In genomic region chr6:170374571-170375444, GRCh38 we compare ENCODE assay signal across 17 cellular contexts.
A peak's percentile ranks its signal among the peaks of the same experiment; 100 is the strongest.
DNase-seq lines count a peak whose midpoint lies in the region; ATAC-seq and TF ChIP-seq lines count a peak whose summit lies in the region.
"Had no signal": no experiment of that assay in that cellular context is flagged by ENCODE, and none has a peak within 500 bp of the region (broad histone marks: within the 10 kb centered on the region; RNA-seq: fewer than 3 reads in every experiment).

No MANE protein-coding gene starts in this region.

- no peak for ATAC-seq in HG03025 (IDR thresholded peaks at IDR 0.05; ENCODE audit: low FRiP score, unreplicated experiment)
- ATAC-seq in HG03565 (IDR thresholded peaks at IDR 0.05; ENCODE audit: unreplicated experiment) = no peak
- ATAC-seq: GM12878, HCT116, heart left ventricle, mucosa of descending colon had no signal

- CTCF ChIA-PET in Calu3 (lab: Charles Lee) = no interaction called here

- DNase-seq in Calu3 (peak; percentile 11), HT-29 (ENCODE audit: low spot score) (peak; percentile 13), astrocyte of the hippocampus (ENCODE audit: low read depth, low spot score) (peak; percentile 16), myocyte (ENCODE audit: low read depth) (peak; percentile 73), NCI-H128 (lab: John Stamatoyannopoulos, UW; ENCODE audit: unreplicated experiment) (no peak)
- DNase-seq: activated CD4-positive, alpha-beta memory T cell treated with anti-CD3 and anti-CD28 coated beads for 36 hours; amygdala; heart left ventricle; mucosa of descending colon; NCI-H2029 treated with DMSO at 0.1 percent for 48 hours; SJCRH30; stimulated activated CD4-positive, alpha-beta T cell treated with anti-CD3 and anti-CD28 coated beads, Interleukin-12 subunit alpha, Interleukin-12 subunit beta, amount 100 ng/mL, for 4 hours had no signal

- intact Hi-C loops in Calu3 (cut with micrococcal nuclease; ENCODE audit: unreplicated experiment) = no loop called here

- H3K9me3 Mint-ChIP-seq in Calu3 (ENCODE audit: low read depth, unreplicated experiment) = no peaks in the 10 kb centered on the region
- H3K9me3 Mint-ChIP-seq: activated CD4-positive, alpha-beta memory T cell treated with anti-CD3 and anti-CD28 coated beads for 36 hours; activated T-helper 1 cell treated with anti-CD3 and anti-CD28 coated beads, Interleukin-12 subunit alpha, Interleukin-12 subunit beta, Interleukin-2, Interleukin-4 antibody, amounts not matched to agents 30 ng/mL and 10 ng/mL and 1 ng/mL, durations not matched to agents 14 hours and 24 hours and 36 hours had no signal

- no peak overlapping the region for H3K4me3 Mint-ChIP-seq in Calu3 (ENCODE audit: low read depth, unreplicated experiment)
- H3K4me3 Mint-ChIP-seq: activated CD4-positive, alpha-beta memory T cell treated with anti-CD3 and anti-CD28 coated beads for 36 hours; activated T-helper 1 cell treated with anti-CD3 and anti-CD28 coated beads, Interleukin-12 subunit alpha, Interleukin-12 subunit beta, Interleukin-2, Interleukin-4 antibody, amounts not matched to agents 30 ng/mL and 10 ng/mL and 1 ng/mL, durations not matched to agents 14 hours and 24 hours and 36 hours had no signal

- no peak for TF ChIP-seq CTCF in Calu3 (IDR thresholded peaks at IDR 0.05; ENCODE audit: unreplicated experiment)

- peaks cover 20% of the 10 kb centered on the region for H3K36me3 Mint-ChIP-seq in Calu3 (ENCODE audit: insufficient read depth, unreplicated experiment)

- no TSS peak for BruUV-seq in Calu3 (replicated peaks; lab: Mats Ljungman, UMichigan)

- peaks cover 29% of the 10 kb centered on the region for H3K4me1 Mint-ChIP-seq in Calu3 (ENCODE audit: low read depth, unreplicated experiment)

- peak overlapping the region; percentile 66 for H3K27ac Mint-ChIP-seq in Calu3 (ENCODE audit: unreplicated experiment)
- H3K27ac Mint-ChIP-seq: activated CD4-positive, alpha-beta memory T cell treated with anti-CD3 and anti-CD28 coated beads for 36 hours had no signal

- H3K27me3 Mint-ChIP-seq in Calu3 (ENCODE audit: unreplicated experiment) = no peaks in the 10 kb centered on the region
- H3K27me3 Mint-ChIP-seq: activated CD4-positive, alpha-beta memory T cell treated with anti-CD3 and anti-CD28 coated beads for 36 hours had no signal
